Comparison of ENCODE assay signal across 26 cellular contexts in the genomic region with DNA sequence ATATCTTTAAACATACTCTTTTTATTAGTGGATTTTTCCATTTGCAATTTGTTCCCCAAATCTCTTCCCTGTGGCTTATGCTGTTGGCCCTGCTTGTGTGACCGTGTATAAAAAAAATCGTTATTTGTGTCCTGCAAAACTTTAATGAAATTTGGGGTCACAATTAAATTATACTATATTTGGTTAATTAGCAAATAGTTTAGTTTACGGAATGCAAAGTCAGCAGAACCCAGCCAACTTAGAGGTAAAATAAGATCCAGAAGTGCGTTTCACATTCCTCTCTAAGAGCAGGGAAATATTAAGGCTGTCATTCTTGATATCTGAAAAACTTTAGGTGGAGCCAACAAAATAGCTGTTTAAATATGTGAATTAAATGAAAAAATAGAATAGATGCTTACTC.
"Had no signal": no experiment of that assay in that cellular context is flagged by ENCODE, and none has a peak within 500 bp of the region (broad histone marks: within the 10 kb centered on the region; RNA-seq: fewer than 3 reads in every experiment).

No MANE protein-coding gene starts in this region.

- H3K27ac ChIP-seq: coronary artery, dorsolateral prefrontal cortex, epithelial cell of prostate, esophagus squamous epithelium, gastrocnemius medialis, heart right ventricle, left lung, lower lobe of right lung had no signal

- H3K4me3 ChIP-seq: coronary artery, dorsolateral prefrontal cortex, esophagus squamous epithelium, gastrocnemius medialis, heart right ventricle, left lung, lower lobe of right lung, mucosa of descending colon had no signal

- H3K27me3 ChIP-seq: dorsolateral prefrontal cortex, esophagus squamous epithelium, gastrocnemius medialis, heart right ventricle had no signal

- ATAC-seq: esophagus mucosa; gastrocnemius medialis; heart right ventricle; left cardiac atrium; left lung; left ventricle myocardium superior; lower lobe of right lung; mucosa of descending colon; naive thymus-derived CD8-positive, alpha-beta T cell had no signal

- H3K4me1 ChIP-seq: esophagus squamous epithelium, gastrocnemius medialis, heart right ventricle, left lung, lower lobe of right lung had no signal

- H3K9me3 ChIP-seq: esophagus squamous epithelium, gastrocnemius medialis, heart right ventricle, left lung, lower lobe of right lung had no signal

- H3K36me3 ChIP-seq: esophagus squamous epithelium, gastrocnemius medialis, heart right ventricle, left lung, lower lobe of right lung had no signal

- FAIRE-seq: islet of Langerhans, keratinocyte had no signal

- DNase-seq: dermis blood vessel endothelial cell; dorsolateral prefrontal cortex; effector CD4-positive, alpha-beta T cell; effector memory CD4-positive, alpha-beta T cell; erythroblast; esophagus squamous epithelium; foreskin fibroblast; foreskin melanocyte; gastrocnemius medialis; glutamatergic neuron; head of caudate nucleus; heart right ventricle; hippocampal formation; left cardiac atrium; left lung; left ventricle myocardium superior; lower lobe of right lung; mesenchymal stem cell; mucosa of descending colon; naive B cell; naive thymus-derived CD8-positive, alpha-beta T cell had no signal
